In genomic region chr6:41531591-41532582, GRCh38 we compare ENCODE assay signal across 8 cellular contexts. TPM values are rescaled to one million over a fixed set of nuclear protein-coding genes. Genes with fewer than 3 reads are reported as not detected.
DNase-seq lines count a peak whose midpoint lies in the region; ATAC-seq and TF ChIP-seq lines count a peak whose summit lies in the region.

No MANE protein-coding gene starts in this region.

- no peak overlapping the region for H3K27ac ChIP-seq in left lung

- peaks cover 62% of the 10 kb centered on the region for H3K27me3 Mint-ChIP-seq in activated T-cell treated with anti-CD3 and anti-CD28 coated beads, Interleukin-2, amount 50 U/mL, for 72 hours (ENCODE audit: low read depth)

- H3K9me3 Mint-ChIP-seq in activated T-cell treated with anti-CD3 and anti-CD28 coated beads, Interleukin-2, amount 50 U/mL, for 72 hours: no peaks in the 10 kb centered on the region

- H3K9me3 ChIP-seq in left lung: no peaks in the 10 kb centered on the region

- intact Hi-C loops in left lung (cut with DNase I): no loop called here

- H3K4me3 Mint-ChIP-seq in activated T-cell treated with anti-CD3 and anti-CD28 coated beads, Interleukin-2, amount 50 U/mL, for 72 hours: peak overlapping the region; percentile 73 to 88

- no peak overlapping the region for H3K4me3 ChIP-seq in left lung

- DNase-seq in SIG-M5 treated with dmso at 0.1 percent for 504 hours (lab: John Stamatoyannopoulos, UW; ENCODE audit: unreplicated experiment): peak; percentile 61
- no peak for DNase-seq in SIG-M5 (lab: John Stamatoyannopoulos, UW)
- peak; percentile 59 for DNase-seq in NCI-H345 treated with DMSO at 0.1 percent for 48 hours (lab: John Stamatoyannopoulos, UW; ENCODE audit: unreplicated experiment)
- DNase-seq in activated T-cell treated with anti-CD3 and anti-CD28 coated beads, Interleukin-2, amount 50 U/mL, for 72 hours: peak; percentile 77 to 87
- DNase-seq in left lung: no peak
- peak; percentile 70 for DNase-seq in stimulated activated naive CD8-positive, alpha-beta T cell treated with anti-CD3 and anti-CD28 coated beads, Interleukin-15, Interleukin-2, amounts not matched to agents 100 U/mL and 50 U/mL, for 24 hours
- DNase-seq in SHP77 (lab: John Stamatoyannopoulos, UW): no peak

- peaks cover 0 to 41% of the 10 kb centered on the region in 2 donors for H3K27me3 ChIP-seq in left lung

- peaks cover 49% of the 10 kb centered on the region for H3K4me1 Mint-ChIP-seq in activated T-cell treated with anti-CD3 and anti-CD28 coated beads, Interleukin-2, amount 50 U/mL, for 72 hours (ENCODE audit: low read depth)

- peaks cover 5 to 11% of the 10 kb centered on the region in 2 donors for H3K4me1 ChIP-seq in left lung

- peak overlapping the region; percentile 23 for H3K27ac Mint-ChIP-seq in activated T-cell treated with anti-CD3 and anti-CD28 coated beads, Interleukin-2, amount 50 U/mL, for 72 hours

- H3K36me3 ChIP-seq in left lung: no peaks in the 10 kb centered on the region

- ATAC-seq in HG02678 (IDR thresholded peaks at IDR 0.05; ENCODE audit: unreplicated experiment): peak; percentile 88
- peak; percentile 90 to 93 for ATAC-seq in activated T-cell treated with anti-CD3 and anti-CD28 coated beads, Interleukin-2, amount 50 U/mL, for 72 hours (replicated peaks in 1 of 2)
- peak; percentile 25 for ATAC-seq in left lung
- ATAC-seq in stimulated activated naive CD8-positive, alpha-beta T cell treated with anti-CD3 and anti-CD28 coated beads, Interleukin-15, Interleukin-2, amounts not matched to agents 100 U/mL and 50 U/mL, for 24 hours: peak; percentile 89

- no peak for TF ChIP-seq CTCF in left lung (IDR thresholded peaks at IDR 0.05)

- H3K36me3 Mint-ChIP-seq in activated T-cell treated with anti-CD3 and anti-CD28 coated beads, Interleukin-2, amount 50 U/mL, for 72 hours (ENCODE audit: insufficient read depth in 2 of 2): no peaks in the 10 kb centered on the region

RNA-seq across cellular contexts. Expression of gene FOXP4, which starts 14.3 kb away (rescaled TPM):
- total RNA-seq in activated T-cell treated with anti-CD3 and anti-CD28 coated beads, Interleukin-2, amount 50 U/mL, for 72 hours: 10 to 100 TPM; 25.9 to 27.7 TPM
- total RNA-seq in left lung: 10 to 100 TPM; 26.9 to 33.7 TPM

Comparison
In these comparisons a context has a peak if more than half of its experiments do, and no peak if none do; other contexts are left out.
1. DNase-seq: peak in SIG-M5 treated with dmso at 0.1 percent for 504 hours (single experiment), NCI-H345 treated with DMSO at 0.1 percent for 48 hours (single experiment), activated T-cell treated with anti-CD3 and anti-CD28 coated beads, Interleukin-2, amount 50 U/mL, for 72 hours (2 of 2) and stimulated activated naive CD8-positive, alpha-beta T cell treated with anti-CD3 and anti-CD28 coated beads, Interleukin-15, Interleukin-2, amounts not matched to agents 100 U/mL and 50 U/mL, for 24 hours (single experiment); none in SIG-M5 (single experiment), left lung (0 of 2) and SHP77 (0 of 2).
2. ATAC-seq: peak in every context shown above with its lines; median percentile 92 in activated T-cell treated with anti-CD3 and anti-CD28 coated beads, Interleukin-2, amount 50 U/mL, for 72 hours; 89 in stimulated activated naive CD8-positive, alpha-beta T cell treated with anti-CD3 and anti-CD28 coated beads, Interleukin-15, Interleukin-2, amounts not matched to agents 100 U/mL and 50 U/mL, for 24 hours; 88 in HG02678; 25 in left lung.